In genomic region chr5:91383027-91383955, GRCh38 we compare ENCODE assay signal across 8 cellular contexts. TPM values are rescaled to one million over a fixed set of nuclear protein-coding genes. Genes with fewer than 3 reads are reported as not detected.
A peak's percentile ranks its signal among the peaks of the same experiment; 100 is the strongest.
DNase-seq lines count a peak whose midpoint lies in the region; ATAC-seq and TF ChIP-seq lines count a peak whose summit lies in the region.

TSS of gene ARRDC3 (minus strand) at chr5:91383317. CDS start at chr5:91383092, 225 bp downstream.

- H3K4me1 Mint-ChIP-seq in T-helper 17 cell, result peaks cover 17% of the 10 kb centered on the region

- H3K9me3 ChIP-seq in T-helper 17 cell (ENCODE audit: control insufficient read depth, low read length, poor library complexity, severe bottlenecking), result no peaks in the 10 kb centered on the region
- no peaks in the 10 kb centered on the region for H3K9me3 ChIP-seq in left ventricle myocardium inferior (replicated peaks)
- no peaks in the 10 kb centered on the region for H3K9me3 ChIP-seq in prostate gland

- H3K36me3 ChIP-seq in left ventricle myocardium inferior, result no peaks in the 10 kb centered on the region
- H3K36me3 ChIP-seq in prostate gland, result no peaks in the 10 kb centered on the region

- H3K4me1 ChIP-seq in left ventricle myocardium inferior, result peaks cover 28% of the 10 kb centered on the region
- H3K4me1 ChIP-seq in prostate gland (replicated peaks), result no peaks in the 10 kb centered on the region

- no peaks in the 10 kb centered on the region for H3K27me3 ChIP-seq in left ventricle myocardium inferior (ENCODE audit: low read depth)
- H3K27me3 ChIP-seq in prostate gland (replicated peaks; ENCODE audit: insufficient read depth), result no peaks in the 10 kb centered on the region

- H3K27me3 Mint-ChIP-seq in T-helper 17 cell, result no peaks in the 10 kb centered on the region

- peak; percentile 94 for TF ChIP-seq POLR2A in prostate gland (IDR thresholded peaks at IDR 0.05)

- H3K27ac Mint-ChIP-seq in T-helper 17 cell, result peak within 1 kb of the TSS; percentile 100

- peak within 1 kb of the TSS; percentile 97 for H3K27ac ChIP-seq in left ventricle myocardium inferior (replicated peaks)
- peak within 1 kb of the TSS; percentile 99 to 100 for H3K27ac ChIP-seq in prostate gland

- DNase-seq in NCI-H1694 treated with DMSO at 0.1 percent for 48 hours (lab: John Stamatoyannopoulos, UW) (peak; percentile 86), T-helper 17 cell (peak; percentile 93 to 97 (median 96)), amygdala (lab: John Stamatoyannopoulos, UW) (peak; percentile 41 to 97 (median 91)), left ventricle myocardium inferior (peak; percentile 97), prostate gland (ENCODE audit: low spot score) (peak; percentile 95), ureter (ENCODE audit: low spot score) (peak; percentile 97)

- WGBS in prostate gland, result 2% methylated on average over 48 of the region's 49 CpGs

- peak within 1 kb of the TSS; percentile 83 for H3K4me3 ChIP-seq in left ventricle myocardium inferior
- H3K4me3 ChIP-seq in prostate gland, result peak within 1 kb of the TSS; percentile 70 to 81

- TF ChIP-seq CTCF in left ventricle myocardium inferior (IDR thresholded peaks at IDR 0.05; ENCODE audit: borderline replicate concordance) (no peak), prostate gland (IDR thresholded peaks at IDR 0.05) (peak in 2 of 4 experiments; percentile 30 to 37)

- ATAC-seq in GM18498 (IDR thresholded peaks at IDR 0.05; ENCODE audit: unreplicated experiment) (peak; percentile 55), HG02884 (IDR thresholded peaks at IDR 0.05; ENCODE audit: unreplicated experiment) (peak; percentile 49), T-helper 17 cell (peak; percentile 38)

- intact Hi-C loops in left ventricle myocardium inferior (cut with micrococcal nuclease), result loop anchor here (5.0 to 10.0 kb wide), 3 partner anchors 156 to 518 kb away; no protein-coding TSS in a partner anchor
- intact Hi-C loops in prostate gland (cut with DNase I), result loop anchor here (2.0 to 5.0 kb wide), 5 partner anchors 71 to 450 kb away; no protein-coding TSS in a partner anchor

- H3K4me3 Mint-ChIP-seq in T-helper 17 cell, result peak within 1 kb of the TSS; percentile 98

- peaks cover 2% of the 10 kb centered on the region for H3K36me3 Mint-ChIP-seq in T-helper 17 cell (ENCODE audit: low read depth)

RNA-seq across cellular contexts. Expression of gene ARRDC3, which starts in this region (rescaled TPM):
- total RNA-seq in T-helper 17 cell (100 to 1,000 TPM; 173 to 200 TPM), left ventricle myocardium inferior (14.4 TPM), prostate gland (10 to 100 TPM; 31.4 to 54.9 TPM), ureter (111 TPM)

Comparison
In these comparisons a context has a peak if more than half of its experiments do, and no peak if none do; other contexts are left out.
1. Peak in every context shown above with its lines: DNase-seq, ATAC-seq, H3K4me3 ChIP-seq and H3K27ac ChIP-seq.